18 cellular contexts compared by ENCODE assay signal in genomic region chr10:26453850-26454249, GRCh38.
"Had no signal": no experiment of that assay in that cellular context is flagged by ENCODE, and none has a peak within 500 bp of the region (broad histone marks: within the 10 kb centered on the region; RNA-seq: fewer than 3 reads in every experiment).

No MANE protein-coding gene starts in this region.

- H3K36me3 ChIP-seq: breast epithelium, gastroesophageal sphincter, tibial nerve, vagina had no signal

- H3K4me1 Mint-ChIP-seq: WTC11 had no signal

- H3K27ac Mint-ChIP-seq: activated naive CD4-positive, alpha-beta T cell treated with anti-CD3 and anti-CD28 coated beads for 36 hours; WTC11 had no signal

- H3K4me3 Mint-ChIP-seq: activated naive CD4-positive, alpha-beta T cell treated with anti-CD3 and anti-CD28 coated beads for 36 hours; activated naive CD8-positive, alpha-beta T cell treated with anti-CD3 and anti-CD28 coated beads, Interleukin-2, amount 50 U/mL, for 24 hours; WTC11 had no signal

- ATAC-seq: activated naive CD8-positive, alpha-beta T cell treated with anti-CD3 and anti-CD28 coated beads, Interleukin-2, amount 50 U/mL, for 24 hours; gastroesophageal sphincter; WTC11 had no signal

- H3K27me3 ChIP-seq: breast epithelium, gastroesophageal sphincter, tibial nerve, vagina had no signal

- H3K36me3 Mint-ChIP-seq: WTC11 had no signal

- DNase-seq: activated CD4-positive, alpha-beta T cell treated with anti-CD3 and anti-CD28 coated beads for 48 hours; activated CD8-positive, alpha-beta memory T cell treated with anti-CD3 and anti-CD28 coated beads, Interleukin-2, amount 50 U/mL, for 48 hours; activated naive CD4-positive, alpha-beta T cell treated with anti-CD3 and anti-CD28 coated beads for 36 hours; activated naive CD8-positive, alpha-beta T cell treated with anti-CD3 and anti-CD28 coated beads, Interleukin-2, amount 50 U/mL, for 24 hours; aorta; dorsolateral prefrontal cortex; islet precursor cell; nucleus accumbens; posterior cingulate gyrus; stimulated activated CD4-positive, alpha-beta T cell treated with anti-CD3 and anti-CD28 coated beads, Interleukin-4, amount 100 ng/mL, for 1 hour; stimulated activated naive CD4-positive, alpha-beta T cell treated with Interleukin-2 at 50 U/mL for 16 hours; substantia nigra had no signal

- H3K9me3 ChIP-seq: breast epithelium, gastroesophageal sphincter, vagina had no signal

- H3K4me3 ChIP-seq: breast epithelium, dorsolateral prefrontal cortex, gastroesophageal sphincter, lung, tibial nerve, vagina had no signal

- H3K4me1 ChIP-seq: breast epithelium, gastroesophageal sphincter, vagina had no signal

- H3K27ac ChIP-seq: breast epithelium, dorsolateral prefrontal cortex, gastroesophageal sphincter, tibial nerve, vagina had no signal
